Comparison of ENCODE assay signal across 8 cellular contexts in the genomic region with DNA sequence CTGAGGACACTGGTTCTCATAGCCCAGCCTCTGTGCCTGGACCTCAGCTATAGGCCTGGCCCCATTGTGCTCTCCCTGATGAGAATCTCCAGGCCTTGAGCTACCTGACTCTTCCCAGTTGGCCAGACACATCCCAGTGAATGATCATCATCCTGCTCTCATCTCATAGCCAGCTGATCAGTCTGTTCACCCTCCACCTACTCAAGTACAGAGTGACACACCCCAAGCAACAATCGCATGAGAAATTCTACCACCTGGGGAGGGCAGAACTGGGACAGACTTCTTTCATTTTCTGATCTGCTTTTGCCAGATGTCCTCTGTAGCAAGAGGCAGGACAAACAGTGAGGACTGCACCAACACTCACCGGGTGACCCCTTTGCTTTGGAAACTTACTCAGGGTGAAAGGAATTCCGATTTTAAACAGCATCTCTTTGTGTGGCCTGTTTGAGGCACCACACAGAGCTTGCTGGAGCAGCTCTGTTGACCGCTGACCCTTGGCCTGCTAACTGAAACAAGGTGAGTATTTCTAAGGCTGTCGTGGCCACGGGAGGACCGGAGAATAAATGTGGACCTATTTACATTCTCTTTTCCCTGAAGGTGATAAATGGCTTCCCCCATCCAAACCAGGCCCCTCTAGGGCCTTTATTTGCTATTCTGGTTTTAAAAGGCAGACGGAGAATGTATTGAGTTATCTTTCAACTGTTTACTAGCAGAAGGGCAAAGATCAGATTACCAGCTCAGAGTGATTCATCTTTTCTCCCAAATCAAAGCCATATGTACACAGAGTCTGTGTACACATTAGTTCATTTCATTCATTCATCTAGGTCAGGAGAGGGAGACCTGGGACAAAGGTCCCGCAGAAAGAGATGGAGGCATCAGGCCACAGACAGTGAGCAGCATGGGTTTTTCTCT.
DNase-seq lines count a peak whose midpoint lies in the region; ATAC-seq, FAIRE-seq and TF ChIP-seq lines count a peak whose summit lies in the region.

No MANE protein-coding gene starts in this region.

- no peak overlapping the region for H2AFZ ChIP-seq in GM12878 (ENCODE audit: control insufficient read depth, low read depth, low read length)

- H3K9me3 Mint-ChIP-seq in nephron: peaks cover 2% of the 10 kb centered on the region
- peaks cover 0 to 3% of the 10 kb centered on the region in 2 donors for H3K9me3 Mint-ChIP-seq in activated T-cell treated with anti-CD3 and anti-CD28 coated beads, Interleukin-2, amount 50 U/mL, for 72 hours

- 56% methylated on average over 9 of the region's 9 CpGs for WGBS in GM12878 (ENCODE audit: insufficient coverage, insufficient replicate concordance, low lambda C conversion rate, missing lambda C conversion rate)

- H3K79me2 ChIP-seq in GM12878 (ENCODE audit: control insufficient read depth, insufficient read depth, low read length): no peaks in the 10 kb centered on the region

- SMC1A ChIA-PET in GM12878 (lab: Charles Lee; ENCODE audit: uncharacterized antibody, unreplicated experiment): no interaction called here

- H3K27ac Mint-ChIP-seq in nephron: peak overlapping the region; percentile 28 to 90 (median 73)
- H3K27ac Mint-ChIP-seq in activated T-cell treated with anti-CD3 and anti-CD28 coated beads, Interleukin-2, amount 50 U/mL, for 72 hours: no peak overlapping the region

- TF ChIP-seq RAD21 in GM12878 (IDR thresholded peaks at IDR 0.05; ENCODE audit: insufficient read depth, low read depth, low read length): no peak

- no peak overlapping the region for H3K9ac ChIP-seq in GM12878 (ENCODE audit: control insufficient read depth, insufficient read depth, low read length)

- H3K4me1 Mint-ChIP-seq in nephron: peaks cover 38% of the 10 kb centered on the region
- no peaks in the 10 kb centered on the region for H3K4me1 Mint-ChIP-seq in activated T-cell treated with anti-CD3 and anti-CD28 coated beads, Interleukin-2, amount 50 U/mL, for 72 hours (ENCODE audit: low read depth)

- CTCF ChIA-PET in GM12878 (lab: Yijun Ruan, JAX): no interaction called here

- H3K4me2 ChIP-seq in GM12878 (ENCODE audit: control insufficient read depth, insufficient read depth): no peak overlapping the region

- intact Hi-C loops in GM12878 (cut with micrococcal nuclease; ENCODE audit: unreplicated experiment): no loop called here

- ATAC-seq in GM12878 (no peak), GM21576 (IDR thresholded peaks at IDR 0.05; ENCODE audit: unreplicated experiment) (no peak)
- no peak for ATAC-seq in activated T-cell treated with anti-CD3 and anti-CD28 coated beads, Interleukin-2, amount 50 U/mL, for 72 hours (replicated peaks in 1 of 2)

- H3K9me3 ChIP-seq in GM12878 (replicated peaks; ENCODE audit: control insufficient read depth, insufficient read depth, low read length) (no peaks in the 10 kb centered on the region), right atrium auricular region (no peaks in the 10 kb centered on the region)

- no peaks in the 10 kb centered on the region for H3K36me3 Mint-ChIP-seq in nephron (ENCODE audit: low read depth)
- no peaks in the 10 kb centered on the region for H3K36me3 Mint-ChIP-seq in activated T-cell treated with anti-CD3 and anti-CD28 coated beads, Interleukin-2, amount 50 U/mL, for 72 hours (ENCODE audit: insufficient read depth in 2 of 2)

- no peak for TF ChIP-seq EP300 in GM12878 (IDR thresholded peaks at IDR 0.05; ENCODE audit: borderline replicate concordance in 1 of 2, control insufficient read depth in 1 of 2, low read depth in 2 of 2, low read length in 2 of 2)

- H4K20me1 ChIP-seq in GM12878 (ENCODE audit: control insufficient read depth, insufficient read depth): no peaks in the 10 kb centered on the region

- TF ChIP-seq POLR2A in GM12878 (IDR thresholded peaks at IDR 0.05; ENCODE audit: low read depth, low read length): no peak

- POLR2A ChIA-PET in GM12878 (lab: Charles Lee): no interaction called here

- FAIRE-seq in GM12878 (lab: Jason Lieb, UNC): no peak

- DNase-seq in DMS153 (lab: John Stamatoyannopoulos, UW) (peak; percentile 98), NCI-H128 (lab: John Stamatoyannopoulos, UW; ENCODE audit: unreplicated experiment) (peak; percentile 30), GM12878 (ENCODE audit: low read depth, low spot score) (no peak), right atrium auricular region (ENCODE audit: low spot score) (no peak)
- DNase-seq in activated T-cell treated with anti-CD3 and anti-CD28 coated beads, Interleukin-2, amount 50 U/mL, for 72 hours: no peak
- no peak for DNase-seq in stimulated activated naive CD4-positive, alpha-beta T cell (lab: John Stamatoyannopoulos, UW)

- no peak overlapping the region for H3K4me3 Mint-ChIP-seq in nephron
- no peak overlapping the region for H3K4me3 Mint-ChIP-seq in activated T-cell treated with anti-CD3 and anti-CD28 coated beads, Interleukin-2, amount 50 U/mL, for 72 hours

- H3K27ac ChIP-seq in GM12878 (ENCODE audit: control insufficient read depth, insufficient read depth) (no peak overlapping the region), right atrium auricular region (no peak overlapping the region)

- H3K27me3 Mint-ChIP-seq in nephron (ENCODE audit: low read depth): peaks cover 3% of the 10 kb centered on the region
- H3K27me3 Mint-ChIP-seq in activated T-cell treated with anti-CD3 and anti-CD28 coated beads, Interleukin-2, amount 50 U/mL, for 72 hours (ENCODE audit: low read depth): no peaks in the 10 kb centered on the region

- H3K27me3 ChIP-seq in GM12878 (replicated peaks in 1 of 2; ENCODE audit: control insufficient read depth in 2 of 2, insufficient read depth in 2 of 2, low read length in 1 of 2) (no peaks in the 10 kb centered on the region), right atrium auricular region (no peaks in the 10 kb centered on the region)

- H3K4me1 ChIP-seq in GM12878 (ENCODE audit: control insufficient read depth, insufficient read depth, low read length) (no peaks in the 10 kb centered on the region), right atrium auricular region (peaks cover 0 to 4% of the 10 kb centered on the region in 2 donors)

- TF ChIP-seq CTCF in GM12878 (IDR thresholded peaks at IDR 0.05 in 2 of 3, conservative IDR thresholded peaks at IDR 0.05 in 1 of 3; ENCODE audit: control insufficient read depth in 2 of 3, extremely low read depth in 1 of 3, insufficient read depth in 1 of 3, low read depth in 3 of 3, low read length in 3 of 3): no peak
- no peak for TF ChIP-seq CTCF in nephron (IDR thresholded peaks at IDR 0.05; ENCODE audit: unreplicated experiment in 3 of 3)
- no peak for TF ChIP-seq CTCF in right atrium auricular region (IDR thresholded peaks at IDR 0.05)

- H3K36me3 ChIP-seq in GM12878 (ENCODE audit: control insufficient read depth in 2 of 2, insufficient read depth in 2 of 2, low read length in 1 of 2) (no peaks in the 10 kb centered on the region), right atrium auricular region (no peaks in the 10 kb centered on the region)

- in situ Hi-C loops in GM12878 (cut with MboI): no loop called here

- H3K4me3 ChIP-seq in GM12878 (no peak overlapping the region), right atrium auricular region (no peak overlapping the region)

- RAD21 ChIA-PET in GM12878 (lab: Charles Lee; ENCODE audit: unreplicated experiment): no interaction called here

- no TSS peak for BruUV-seq in GM12878 (replicated peaks; lab: Mats Ljungman, UMichigan)

TF ChIP-seq in GM12878, 131 proteins besides CTCF, POLR2A, EP300 and RAD21:
- no peak for TF ChIP-seq STAT3 (IDR thresholded peaks at IDR 0.05; ENCODE audit: low read depth, low read length)
- peak; percentile 10; the same call in 1 of the 2 replicates for TF ChIP-seq TCF7 (IDR thresholded peaks at IDR 0.05; ENCODE audit: borderline replicate concordance)
- TF ChIP-seq, protein P1, sequence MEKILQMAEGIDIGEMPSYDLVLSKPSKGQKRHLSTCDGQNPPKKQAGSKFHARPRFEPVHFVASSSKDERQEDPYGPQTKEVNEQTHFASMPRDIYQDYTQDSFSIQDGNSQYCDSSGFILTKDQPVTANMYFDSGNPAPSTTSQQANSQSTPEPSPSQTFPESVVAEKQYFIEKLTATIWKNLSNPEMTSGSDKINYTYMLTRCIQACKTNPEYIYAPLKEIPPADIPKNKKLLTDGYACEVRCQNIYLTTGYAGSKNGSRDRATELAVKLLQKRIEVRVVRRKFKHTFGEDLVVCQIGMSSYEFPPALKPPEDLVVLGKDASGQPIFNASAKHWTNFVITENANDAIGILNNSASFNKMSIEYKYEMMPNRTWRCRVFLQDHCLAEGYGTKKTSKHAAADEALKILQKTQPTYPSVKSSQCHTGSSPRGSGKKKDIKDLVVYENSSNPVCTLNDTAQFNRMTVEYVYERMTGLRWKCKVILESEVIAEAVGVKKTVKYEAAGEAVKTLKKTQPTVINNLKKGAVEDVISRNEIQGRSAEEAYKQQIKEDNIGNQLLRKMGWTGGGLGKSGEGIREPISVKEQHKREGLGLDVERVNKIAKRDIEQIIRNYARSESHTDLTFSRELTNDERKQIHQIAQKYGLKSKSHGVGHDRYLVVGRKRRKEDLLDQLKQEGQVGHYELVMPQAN (conservative IDR thresholded peaks at IDR 0.05): no peak

Comparison
In these comparisons a context has a peak if more than half of its experiments do, and no peak if none do; other contexts are left out.
1. DNase-seq: peak in DMS153 (single experiment) and NCI-H128 (single experiment); none in GM12878 (single experiment), right atrium auricular region (single experiment), activated T-cell treated with anti-CD3 and anti-CD28 coated beads, Interleukin-2, amount 50 U/mL, for 72 hours (0 of 2) and stimulated activated naive CD4-positive, alpha-beta T cell (0 of 6).